ENCODE assay signal across 20 cellular contexts in genomic region chr5:168238422-168238821, GRCh38.
"Had no signal": no experiment of that assay in that cellular context is flagged by ENCODE, and none has a peak within 500 bp of the region (broad histone marks: within the 10 kb centered on the region; RNA-seq: fewer than 3 reads in every experiment).

No MANE protein-coding gene starts in this region.

- H3K4me3 ChIP-seq: esophagus squamous epithelium, right lobe of liver, testis, upper lobe of left lung had no signal

- DNase-seq: activated CD4-positive, alpha-beta T cell treated with anti-CD3 and anti-CD28 coated beads, Interleukin-2, amount 10 ng/mL, durations not matched to agents 24 days and 14 days; activated CD8-positive, alpha-beta T cell treated with anti-CD3 and anti-CD28 coated beads for 36 hours; activated naive CD4-positive, alpha-beta T cell treated with anti-CD3 and anti-CD28 coated beads, Interleukin-2, amount 10 ng/mL, durations not matched to agents 7 days and 5 days; activated naive CD8-positive, alpha-beta T cell treated with anti-CD3 and anti-CD28 coated beads, Interleukin-2, amount 50 U/mL, for 24 hours; activated T-cell treated with anti-CD3 and anti-CD28 coated beads, Interleukin-2, amount 50 U/mL, for 24 hours; aorta; brain microvascular endothelial cell; effector CD4-positive, alpha-beta T cell; esophagus squamous epithelium; mesendoderm; natural killer cell; right lobe of liver; small intestine; stimulated activated CD4-positive, alpha-beta T cell treated with anti-CD3 and anti-CD28 coated beads, Interleukin-15, amount 100 ng/mL, for 24 hours; stimulated activated CD4-positive, alpha-beta T cell treated with anti-CD3 and anti-CD28 coated beads, Interleukin-4, amount 100 ng/mL, for 1 hour; testis; upper lobe of left lung had no signal

- H3K4me1 ChIP-seq: esophagus squamous epithelium, parathyroid adenoma, right lobe of liver, testis, upper lobe of left lung had no signal

- H3K36me3 ChIP-seq: brain microvascular endothelial cell, esophagus squamous epithelium, neutrophil, right lobe of liver, upper lobe of left lung had no signal

- H3K27ac ChIP-seq: brain microvascular endothelial cell, esophagus squamous epithelium, neutrophil, parathyroid adenoma, right lobe of liver, testis, upper lobe of left lung had no signal

- H3K9me3 ChIP-seq: esophagus squamous epithelium, neutrophil, right lobe of liver, testis, upper lobe of left lung had no signal

- ATAC-seq: activated CD8-positive, alpha-beta T cell treated with anti-CD3 and anti-CD28 coated beads for 36 hours; activated naive CD8-positive, alpha-beta T cell treated with anti-CD3 and anti-CD28 coated beads, Interleukin-2, amount 50 U/mL, for 24 hours; natural killer cell; stimulated activated memory B cell treated with anti-CD40 and anti-IgM and Interleukin-4, amounts not matched to agents 10 μg/mL and 1 μg/mL and 100 μg/mL, for 72 hours had no signal
